In genomic region chr17:19720210-19720475, GRCh38 we compare ENCODE assay signal across 21 cellular contexts. TPM values are rescaled to one million over a fixed set of nuclear protein-coding genes. Genes with fewer than 3 reads are reported as not detected.
DNase-seq lines count a peak whose midpoint lies in the region; ATAC-seq, FAIRE-seq and TF ChIP-seq lines count a peak whose summit lies in the region.
"Had no signal": no experiment of that assay in that cellular context is flagged by ENCODE, and none has a peak within 500 bp of the region (broad histone marks: within the 10 kb centered on the region; RNA-seq: fewer than 3 reads in every experiment).

No MANE protein-coding gene starts in this region.

- H3K4me1 ChIP-seq in CD4-positive, alpha-beta memory T cell (ENCODE audit: insufficient read depth, low read length), result peaks cover 15% of the 10 kb centered on the region
- H3K4me1 ChIP-seq in PC-9 (replicated peaks; ENCODE audit: insufficient read depth) (peaks cover 91% of the 10 kb centered on the region), keratinocyte (ENCODE audit: control insufficient read depth, extremely low read depth, insufficient read depth, low read length) (peaks cover 56% of the 10 kb centered on the region), neural progenitor cell (peaks cover 25% of the 10 kb centered on the region)

- no peak overlapping the region for H3K9ac ChIP-seq in keratinocyte (ENCODE audit: control insufficient read depth, extremely low read depth, insufficient read depth, low read length)
- no peak overlapping the region for H3K9ac ChIP-seq in neural progenitor cell
- H3K9ac ChIP-seq: BLaER1 treated with 17β-estradiol and CSF1 and Interleukin-3, amounts not matched to agents 10 nM and 100 nM had no signal

- H3K27me3 ChIP-seq in CD4-positive, alpha-beta memory T cell (ENCODE audit: insufficient read depth, low read length), result no peaks in the 10 kb centered on the region
- H3K27me3 ChIP-seq in PC-9 (ENCODE audit: insufficient read depth, low read depth) (no peaks in the 10 kb centered on the region), keratinocyte (ENCODE audit: control insufficient read depth, extremely low read depth, insufficient read depth, low read length) (no peaks in the 10 kb centered on the region), neural progenitor cell (no peaks in the 10 kb centered on the region)
- H3K27me3 ChIP-seq: BLaER1 treated with 17β-estradiol and CSF1 and Interleukin-3, amounts not matched to agents 10 nM and 100 nM had no signal

- peak overlapping the region in 4 of 7 donors; percentile 1 to 83 (median 65) for H3K27ac Mint-ChIP-seq in CD4-positive, alpha-beta memory T cell
- no peak overlapping the region for H3K27ac Mint-ChIP-seq in neural progenitor cell

- DNase-seq in CD4-positive, alpha-beta memory T cell, result no peak
- DNase-seq in PC-9 (no peak), keratinocyte (ENCODE audit: low read depth, low spot score) (no peak), neural progenitor cell (ENCODE audit: low spot score) (no peak), iPS-NIHi11 (ENCODE audit: low spot score) (no peak), hippocampal formation (lab: John Stamatoyannopoulos, UW) (no peak)
- DNase-seq: DND-41, NCI-H1436 treated with DMSO at 0.1 percent for 48 hours, NCI-H2029 treated with DMSO at 0.1 percent for 48 hours, NCI-H774, SIG-M5 had no signal

- no peak overlapping the region for H3K4me3 Mint-ChIP-seq in CD4-positive, alpha-beta memory T cell
- H3K4me3 Mint-ChIP-seq in neural progenitor cell, result peak overlapping the region; percentile 24
- H3K4me3 Mint-ChIP-seq: IgD-negative memory B cell had no signal

- dilution Hi-C loops in keratinocyte (cut with MboI; ENCODE audit: extremely low pct_ligation_motif_present, low sequenced_read_pairs), result no loop called here

- ATAC-seq in GM21381 (IDR thresholded peaks at IDR 0.05; ENCODE audit: unreplicated experiment), result no peak
- no peak for ATAC-seq in HG03175 (IDR thresholded peaks at IDR 0.05; ENCODE audit: unreplicated experiment)

- H3F3A ChIP-seq in PC-9 (ENCODE audit: insufficient read depth, low read depth) (peaks cover 41% of the 10 kb centered on the region), neural progenitor cell (ENCODE audit: low read depth) (no peaks in the 10 kb centered on the region)

- H3K36me3 ChIP-seq in CD4-positive, alpha-beta memory T cell (ENCODE audit: insufficient read depth, low read length), result no peaks in the 10 kb centered on the region
- H3K36me3 ChIP-seq in PC-9 (ENCODE audit: low read depth) (no peaks in the 10 kb centered on the region), keratinocyte (ENCODE audit: control insufficient read depth in 2 of 2, extremely low read depth in 1 of 2, insufficient read depth in 2 of 2, low read length in 2 of 2) (no peaks in the 10 kb centered on the region), neural progenitor cell (no peaks in the 10 kb centered on the region)
- H3K36me3 ChIP-seq: BLaER1 treated with 17β-estradiol and CSF1 and Interleukin-3, amounts not matched to agents 10 nM and 100 nM had no signal

- H3K79me2 ChIP-seq in PC-9 (ENCODE audit: low read depth) (no peaks in the 10 kb centered on the region), keratinocyte (ENCODE audit: control insufficient read depth, insufficient read depth, low read length) (no peaks in the 10 kb centered on the region), neural progenitor cell (ENCODE audit: low read depth) (no peaks in the 10 kb centered on the region)

- TF ChIP-seq CTCF in PC-9 (conservative IDR thresholded peaks at IDR 0.05) (no peak), keratinocyte (optimal IDR thresholded peaks at IDR 0.05 in 1 of 3, IDR thresholded peaks at IDR 0.05 in 1 of 3, conservative IDR thresholded peaks at IDR 0.05 in 1 of 3; ENCODE audit: extremely low read depth in 1 of 3, insufficient read depth in 2 of 3, low read length in 3 of 3) (no peak), neural progenitor cell (IDR thresholded peaks at IDR 0.05) (no peak)

- H3K4me2 ChIP-seq in PC-9 (peak overlapping the region; percentile 65), keratinocyte (ENCODE audit: control insufficient read depth, extremely low read depth, insufficient read depth, low read depth, low read length) (peak overlapping the region; percentile 17), neural progenitor cell (no peak overlapping the region)

- FAIRE-seq in keratinocyte (lab: Jason Lieb, UNC), result no peak
- FAIRE-seq: A204.1, G401.6, H54 had no signal

- intact Hi-C loops in CD4-positive, alpha-beta memory T cell (cut with micrococcal nuclease), result no loop called here
- intact Hi-C loops in PC-9 (cut with micrococcal nuclease; ENCODE audit: unreplicated experiment), result loop anchor here (1.0 kb wide), 1 partner anchor 33 kb away; no protein-coding TSS in a partner anchor

- CTCF ChIA-PET in CD4-positive, alpha-beta memory T cell (lab: Charles Lee; ENCODE audit: partially characterized antibody), result no interaction called here
- CTCF ChIA-PET in PC-9 (lab: Charles Lee), result interaction anchor here (1.8 kb wide), 1 partner anchor 42 kb away, joined by 6 read pairs; no protein-coding TSS in a partner anchor

- H3K9me2 ChIP-seq in PC-9 (ENCODE audit: insufficient read depth), result no peaks in the 10 kb centered on the region

- no peaks in the 10 kb centered on the region for H3K36me3 Mint-ChIP-seq in CD4-positive, alpha-beta memory T cell
- H3K36me3 Mint-ChIP-seq in neural progenitor cell, result no peaks in the 10 kb centered on the region

- H3K9me3 ChIP-seq in CD4-positive, alpha-beta memory T cell (ENCODE audit: control insufficient read depth in 1 of 2, low read length in 2 of 2), result no peaks in the 10 kb centered on the region
- no peaks in the 10 kb centered on the region for H3K9me3 ChIP-seq in PC-9 (ENCODE audit: insufficient read depth, low read depth)
- H3K9me3 ChIP-seq in keratinocyte (ENCODE audit: control insufficient read depth, low read depth, low read length), result no peaks in the 10 kb centered on the region
- no peaks in the 10 kb centered on the region for H3K9me3 ChIP-seq in neural progenitor cell (ENCODE audit: low read depth)
- H3K9me3 ChIP-seq: BLaER1 treated with 17β-estradiol and CSF1 and Interleukin-3, amounts not matched to agents 10 nM and 100 nM had no signal

- no peaks in the 10 kb centered on the region for H3K27me3 Mint-ChIP-seq in CD4-positive, alpha-beta memory T cell
- peaks cover 10% of the 10 kb centered on the region for H3K27me3 Mint-ChIP-seq in neural progenitor cell (ENCODE audit: insufficient read depth, low read depth)

- H3K9me1 ChIP-seq in keratinocyte (ENCODE audit: control insufficient read depth, extremely low read depth, insufficient read depth, low read length), result no peaks in the 10 kb centered on the region

- H3K27ac ChIP-seq in CD4-positive, alpha-beta memory T cell (ENCODE audit: low read depth, low read length), result no peak overlapping the region
- H3K27ac ChIP-seq in PC-9 (peak overlapping the region; percentile 29), keratinocyte (ENCODE audit: control insufficient read depth, insufficient read depth, low read length) (no peak overlapping the region), neural progenitor cell (no peak overlapping the region)
- H3K27ac ChIP-seq: BLaER1 treated with 17β-estradiol and CSF1 and Interleukin-3, amounts not matched to agents 10 nM and 100 nM had no signal

- no peak overlapping the region for H3K4me3 ChIP-seq in CD4-positive, alpha-beta memory T cell (ENCODE audit: low read length in 2 of 2)
- H3K4me3 ChIP-seq in PC-9 (no peak overlapping the region), keratinocyte (ENCODE audit: control insufficient read depth in 2 of 3, extremely low read depth in 1 of 3, insufficient read depth in 2 of 3, low read depth in 1 of 3, low read length in 3 of 3) (no peak overlapping the region), neural progenitor cell (no peak overlapping the region)
- H3K4me3 ChIP-seq: BLaER1 treated with 17β-estradiol and CSF1 and Interleukin-3, amounts not matched to agents 10 nM and 100 nM had no signal

- H2AFZ ChIP-seq in PC-9 (no peak overlapping the region), keratinocyte (ENCODE audit: control insufficient read depth, low read length) (peak overlapping the region; percentile 5), neural progenitor cell (replicated peaks) (no peak overlapping the region)

- H3K9me3 Mint-ChIP-seq in CD4-positive, alpha-beta memory T cell, result peaks cover 0 to 3% (median 0%) of the 10 kb centered on the region in 8 donors
- H3K9me3 Mint-ChIP-seq in neural progenitor cell, result no peaks in the 10 kb centered on the region
- H3K9me3 Mint-ChIP-seq: IgD-negative memory B cell had no signal

- POLR2A ChIA-PET in CD4-positive, alpha-beta memory T cell (lab: Charles Lee; ENCODE audit: partially characterized antibody), result no interaction called here
- POLR2A ChIA-PET in PC-9 (lab: Charles Lee; ENCODE audit: unreplicated experiment), result interaction anchor here (0.6 to 1.4 kb wide), 6 partner anchors 16 to 128 kb away, joined by 3 to 10 read pairs (median 6); partner anchors contain the start of genes ALDH3A1 and ALDH3A2

- no TSS peak for BruUV-seq in PC-9 (replicated peaks; lab: Mats Ljungman, UMichigan)

- H3K4me1 Mint-ChIP-seq in CD4-positive, alpha-beta memory T cell, result peaks cover 7 to 18% (median 12%) of the 10 kb centered on the region in 4 donors
- H3K4me1 Mint-ChIP-seq in neural progenitor cell, result peaks cover 28% of the 10 kb centered on the region

- H4K20me1 ChIP-seq in PC-9 (ENCODE audit: insufficient read depth), result no peaks in the 10 kb centered on the region
- H4K20me1 ChIP-seq in keratinocyte (ENCODE audit: control insufficient read depth, extremely low read depth, insufficient read depth, low read length), result no peaks in the 10 kb centered on the region
- H4K20me1 ChIP-seq in neural progenitor cell (ENCODE audit: low read depth), result no peaks in the 10 kb centered on the region
- H4K20me1 ChIP-seq: BLaER1 treated with 17β-estradiol and CSF1 and Interleukin-3, amounts not matched to agents 10 nM and 100 nM had no signal

RNA-seq across cellular contexts. Expression of gene SLC47A2, which starts 3.8 kb away (rescaled TPM):
- not detected for total RNA-seq in CD4-positive, alpha-beta memory T cell
- not detected for polyA plus RNA-seq in CD4-positive, alpha-beta memory T cell
- total RNA-seq in PC-9 (2021) (38.9 and 42.6 TPM in 2 replicates), neural progenitor cell (ENCODE audit: low replicate concordance) (0.39 and 0.43 TPM in 2 replicates)
- polyA plus RNA-seq in keratinocyte, result 0.15 to 2.2 TPM (median 0.88 TPM) in 3 replicates
- not detected for polyA plus RNA-seq in keratinocyte (2011; ENCODE audit: low read depth)
- 0.05 and 0.08 TPM in 2 replicates for polyA plus RNA-seq in keratinocyte (2011; cell fraction: cytosol; rRNA removed)
- polyA plus RNA-seq in keratinocyte (2011; cell fraction: nucleus; rRNA removed), result 1.4 and 2.0 TPM in 2 replicates
- polyA plus RNA-seq in keratinocyte (2012; ENCODE audit: low replicate concordance), result 0.16 and 0.21 TPM in 2 replicates
- 0.56 to 3.0 TPM (median 0.83 TPM) in 3 replicates for polyA minus RNA-seq in keratinocyte
- not detected for polyA minus RNA-seq in keratinocyte (2011; cell fraction: cytosol; rRNA and poly(A)+ RNA removed)
- polyA minus RNA-seq in keratinocyte (2011; cell fraction: nucleus; rRNA and poly(A)+ RNA removed), result 0.74 and 1.1 TPM in 2 replicates
- total RNA-seq: HT1080, LHCN-M2, NCI-H460 had no signal

RNA-seq across cellular contexts. Expression of gene ALDH3A1, which starts 28.0 kb away (rescaled TPM):
- total RNA-seq in CD4-positive, alpha-beta memory T cell, result not detected
- polyA plus RNA-seq in CD4-positive, alpha-beta memory T cell, result not detected
- total RNA-seq in PC-9 (2021) (1,620 and 1,906 TPM in 2 replicates), neural progenitor cell (ENCODE audit: low replicate concordance) (1.4 TPM in 1 of 2 replicates, not detected in the other)
- polyA plus RNA-seq in keratinocyte, result 2.0 to 8.4 TPM (median 5.8 TPM) in 3 replicates
- 1.5 TPM for polyA plus RNA-seq in keratinocyte (2011; ENCODE audit: low read depth)
- polyA plus RNA-seq in keratinocyte (2011; cell fraction: cytosol; rRNA removed), result 5.9 and 11.1 TPM in 2 replicates
- polyA plus RNA-seq in keratinocyte (2011; cell fraction: nucleus; rRNA removed), result 6.9 and 10.3 TPM in 2 replicates
- polyA plus RNA-seq in keratinocyte (2012; ENCODE audit: low replicate concordance), result 1.9 and 4.5 TPM in 2 replicates
- 0.89 to 6.7 TPM (median 3.4 TPM) in 3 replicates for polyA minus RNA-seq in keratinocyte
- polyA minus RNA-seq in keratinocyte (2011; cell fraction: cytosol; rRNA and poly(A)+ RNA removed), result 7.3 TPM
- polyA minus RNA-seq in keratinocyte (2011; cell fraction: nucleus; rRNA and poly(A)+ RNA removed), result 4.6 and 5.6 TPM in 2 replicates
- total RNA-seq: LHCN-M2 had no signal
- polyA plus RNA-seq: IgD-negative memory B cell had no signal

Comparison
In these comparisons a context has a peak if more than half of its experiments do, and no peak if none do; other contexts are left out.
1. RNA of gene SLC47A2, which starts 3.8 kb away (total RNA-seq): 38.9 to 42.6 TPM in PC-9; 0.39 to 0.43 TPM in neural progenitor cell and not detected in CD4-positive, alpha-beta memory T cell; every median in the first group is over 10 times any median in the second.
2. RNA of gene ALDH3A1, which starts 28.0 kb away (total RNA-seq): 1,620 to 1,906 TPM in PC-9; not detected in CD4-positive, alpha-beta memory T cell and 1.4 TPM in neural progenitor cell; every median in the first group is over 100 times any median in the second.